19 cellular contexts compared by ENCODE assay signal in genomic region chr11:65304613-65305012, GRCh38. TPM values are rescaled to one million over a fixed set of nuclear protein-coding genes. Genes with fewer than 3 reads are reported as not detected.
"Had no signal": no experiment of that assay in that cellular context is flagged by ENCODE, and none has a peak within 500 bp of the region (broad histone marks: within the 10 kb centered on the region; RNA-seq: fewer than 3 reads in every experiment).

No MANE protein-coding gene starts in this region.

- H3K36me3 ChIP-seq: thoracic aorta had no signal

- H3K9me3 ChIP-seq: spleen, thoracic aorta had no signal

- H3K4me3 ChIP-seq: coronary artery, lung, spleen, thoracic aorta had no signal

- ATAC-seq: activated T-cell treated with anti-CD3 and anti-CD28 coated beads, Interleukin-2, amount 50 U/mL, for 4 hours; natural killer cell; right cardiac atrium had no signal

- H3K27me3 ChIP-seq: spleen had no signal

- FAIRE-seq: bronchial epithelial cell had no signal

- DNase-seq: activated CD4-positive, alpha-beta memory T cell treated with anti-CD3 and anti-CD28 coated beads for 36 hours; activated CD4-positive, alpha-beta T cell treated with anti-CD3 and anti-CD28 coated beads for 1 hour; activated gamma-delta T cell treated with Interleukin-2 at 50 U/mL for 16 hours; activated naive CD8-positive, alpha-beta T cell treated with anti-CD3 and anti-CD28 coated beads for 36 hours; activated T-cell treated with anti-CD3 and anti-CD28 coated beads, Interleukin-2, amount 50 U/mL, for 4 hours; effector CD8-positive, alpha-beta T cell; natural killer cell; nucleus accumbens; spleen; stimulated activated CD4-positive, alpha-beta T cell treated with anti-CD3 and anti-CD28 coated beads, Interleukin-1b, Interleukin-23, amount 100 ng/mL, for 48 hours; stimulated activated naive CD4-positive, alpha-beta T cell; T-helper 2 cell had no signal

RNA-seq across cellular contexts. Expression of gene CDC42EP2, which starts 10.1 kb away (rescaled TPM):
- total RNA-seq: mononuclear cell had no signal

RNA-seq across cellular contexts. Expression of gene TIGD3, which starts 49.9 kb away (rescaled TPM):
- total RNA-seq: posterior vena cava, thoracic aorta had no signal
